12 cellular contexts compared by ENCODE assay signal in genomic region chr6:154474636-154475428, GRCh38. TPM values are rescaled to one million over a fixed set of nuclear protein-coding genes. Genes with fewer than 3 reads are reported as not detected.
DNase-seq lines count a peak whose midpoint lies in the region; ATAC-seq and TF ChIP-seq lines count a peak whose summit lies in the region.
"Had no signal": no experiment of that assay in that cellular context is flagged by ENCODE, and none has a peak within 500 bp of the region (broad histone marks: within the 10 kb centered on the region; RNA-seq: fewer than 3 reads in every experiment).

No MANE protein-coding gene starts in this region.

- H3K36me3 Mint-ChIP-seq in type B pancreatic cell: peaks cover 27% of the 10 kb centered on the region
- no peaks in the 10 kb centered on the region for H3K36me3 Mint-ChIP-seq in Calu3 (ENCODE audit: insufficient read depth, unreplicated experiment)
- H3K36me3 Mint-ChIP-seq: natural killer cell treated with Interleukin-12 subunit alpha and Interleukin-12 subunit beta and Interleukin-15 and Interleukin-18, amount 100 ng/mL, for 72 hours had no signal

- DNase-seq in HK-2 (ENCODE audit: unreplicated experiment) (peak; percentile 76), body of pancreas (peak in 2 of 4 donors; percentile 17 to 23), kidney glomerular epithelial cell (lab: John Stamatoyannopoulos, UW) (peak; percentile 79), type B pancreatic cell (ENCODE audit: extremely low spot score, unreplicated experiment) (no peak), Calu3 (no peak), middle frontal gyrus (ENCODE audit: extremely low spot score, low spot score) (no peak), caudate nucleus (lab: John Stamatoyannopoulos, UW) (no peak)
- DNase-seq: activated naive CD4-positive, alpha-beta T cell treated with Interleukin-2 at 50 U/mL for 16 hours; NCI-H2171 had no signal

- H3K27ac ChIP-seq in body of pancreas (peak overlapping the region; percentile 12 to 65 (median 54)), caudate nucleus (ENCODE audit: low read depth, low read length) (no peak overlapping the region)

- H3K27ac Mint-ChIP-seq in type B pancreatic cell (peak overlapping the region; percentile 11), Calu3 (ENCODE audit: unreplicated experiment) (no peak overlapping the region)
- H3K27ac Mint-ChIP-seq: natural killer cell treated with Interleukin-12 subunit alpha and Interleukin-12 subunit beta and Interleukin-15 and Interleukin-18, amount 100 ng/mL, for 72 hours had no signal

- CTCF ChIA-PET in Calu3 (lab: Charles Lee): interaction anchor here (0.6 kb wide), 2 partner anchors 12 to 178 kb away, joined by 3 to 7 read pairs; no protein-coding TSS in a partner anchor

- H3K27me3 Mint-ChIP-seq in type B pancreatic cell (no peaks in the 10 kb centered on the region), Calu3 (ENCODE audit: unreplicated experiment) (no peaks in the 10 kb centered on the region)

- intact Hi-C loops in body of pancreas (cut with DNase I) (no loop called here), Calu3 (cut with micrococcal nuclease; ENCODE audit: unreplicated experiment) (no loop called here)

- H3K4me3 Mint-ChIP-seq in type B pancreatic cell (peak overlapping the region; percentile 34), Calu3 (ENCODE audit: low read depth, unreplicated experiment) (no peak overlapping the region)
- H3K4me3 Mint-ChIP-seq: natural killer cell treated with Interleukin-12 subunit alpha and Interleukin-12 subunit beta and Interleukin-15 and Interleukin-18, amount 100 ng/mL, for 72 hours had no signal

- peaks cover 10% of the 10 kb centered on the region for H3K9me3 Mint-ChIP-seq in type B pancreatic cell
- no peaks in the 10 kb centered on the region for H3K9me3 Mint-ChIP-seq in Calu3 (ENCODE audit: low read depth, unreplicated experiment)

- H3K4me3 ChIP-seq in body of pancreas: no peak overlapping the region

- TF ChIP-seq CTCF in body of pancreas (IDR thresholded peaks at IDR 0.05) (no peak), type B pancreatic cell (conservative IDR thresholded peaks at IDR 0.05) (no peak), Calu3 (IDR thresholded peaks at IDR 0.05; ENCODE audit: unreplicated experiment) (no peak)

- H3K36me3 ChIP-seq in body of pancreas (replicated peaks in 1 of 2; ENCODE audit: insufficient read depth in 1 of 2, low read depth in 2 of 2): no peaks in the 10 kb centered on the region

- no TSS peak for BruUV-seq in Calu3 (replicated peaks; lab: Mats Ljungman, UMichigan)

- H3K4me1 Mint-ChIP-seq in type B pancreatic cell (ENCODE audit: unreplicated experiment): peaks cover 51% of the 10 kb centered on the region
- peaks cover 8% of the 10 kb centered on the region for H3K4me1 Mint-ChIP-seq in Calu3 (ENCODE audit: low read depth, unreplicated experiment)

- ATAC-seq in body of pancreas: peak; percentile 51
- ATAC-seq in HG03469 (IDR thresholded peaks at IDR 0.05; ENCODE audit: unreplicated experiment): no peak

- peaks cover 0 to 5% (median 0%) of the 10 kb centered on the region in 3 donors for H3K9me3 ChIP-seq in body of pancreas

- H3K27me3 ChIP-seq in body of pancreas: no peaks in the 10 kb centered on the region

- 79 to 81% methylated on average over 12 of the region's 12 CpGs for WGBS in body of pancreas, 2 donors

- H3K4me1 ChIP-seq in body of pancreas: peaks cover 62% of the 10 kb centered on the region

- TF ChIP-seq POLR2A in body of pancreas (IDR thresholded peaks at IDR 0.05): no peak

RNA-seq across cellular contexts. Expression of gene CNKSR3, which starts 35.7 kb away (rescaled TPM):
- total RNA-seq in body of pancreas: 10 to 100 TPM in 1 of 2 donors, 1 to 10 TPM in 1; 9.3 to 13.2 TPM
- total RNA-seq in type B pancreatic cell (ENCODE audit: low replicate concordance): 18.4 and 31.0 TPM in 2 replicates
- 4.0 and 4.7 TPM in 2 replicates for total RNA-seq in Calu3 (2022)
- total RNA-seq: T-helper 2 cell treated with Interferon-gamma antibody and Interleukin-4, amounts not matched to agents 100 ng/mL and 5 ng/mL, for 36 hours had no signal

Comparison
In these comparisons a context has a peak if more than half of its experiments do, and no peak if none do; other contexts are left out.
1. DNase-seq: peak in HK-2 (single experiment) and kidney glomerular epithelial cell (single experiment); none in type B pancreatic cell (single experiment), Calu3 (single experiment), middle frontal gyrus (single experiment) and caudate nucleus (0 of 61).